ENCODE assay signal across 15 cellular contexts in the genomic region with DNA sequence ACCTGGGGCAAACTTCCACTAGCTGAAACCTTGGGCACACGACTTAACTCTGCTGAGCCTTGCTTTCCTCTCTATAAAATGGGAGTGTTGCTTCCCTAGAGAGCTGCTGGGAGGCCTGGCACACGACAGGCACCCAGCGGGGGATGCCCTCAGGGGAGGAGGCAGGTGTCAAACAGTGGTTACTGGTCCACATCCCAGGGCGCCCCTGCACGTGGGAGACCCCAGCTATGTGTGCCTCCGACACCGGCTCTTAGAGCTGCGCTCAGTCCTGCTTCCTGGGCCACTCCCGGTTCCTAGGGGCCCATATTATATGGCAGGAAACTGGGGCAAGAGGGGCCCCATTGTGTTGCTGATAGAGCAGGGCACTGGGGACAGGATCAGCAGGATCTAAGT. TPM values are rescaled to one million over a fixed set of nuclear protein-coding genes. Genes with fewer than 3 reads are reported as not detected.
A peak's percentile ranks its signal among the peaks of the same experiment; 100 is the strongest.
DNase-seq lines count a peak whose midpoint lies in the region; ATAC-seq and TF ChIP-seq lines count a peak whose summit lies in the region.
"Had no signal": no experiment of that assay in that cellular context is flagged by ENCODE, and none has a peak within 500 bp of the region (broad histone marks: within the 10 kb centered on the region; RNA-seq: fewer than 3 reads in every experiment).

No MANE protein-coding gene starts in this region.

- H3K4me3 ChIP-seq in neuronal stem cell (ENCODE audit: low read length in 2 of 2), result no peak overlapping the region
- H3K4me3 ChIP-seq: HAP-1 had no signal

- ATAC-seq in HG03571 (IDR thresholded peaks at IDR 0.05; ENCODE audit: unreplicated experiment) (no peak), HG02642 (IDR thresholded peaks at IDR 0.05; ENCODE audit: poor library complexity, unreplicated experiment) (no peak)

- H3K36me3 Mint-ChIP-seq in chondrocyte (ENCODE audit: low read depth), result peaks cover 3% of the 10 kb centered on the region

- H3K18ac ChIP-seq in neuronal stem cell (ENCODE audit: low read length), result no peak overlapping the region

- no peak overlapping the region for H3K4ac ChIP-seq in neuronal stem cell (ENCODE audit: low read length)

- no peaks in the 10 kb centered on the region for H3K27me3 Mint-ChIP-seq in chondrocyte (ENCODE audit: low read depth)
- H3K27me3 Mint-ChIP-seq: CD4-positive, alpha-beta T cell had no signal

- H3K79me1 ChIP-seq in neuronal stem cell (ENCODE audit: low read depth, low read length), result peaks cover 2% of the 10 kb centered on the region

- TF ChIP-seq CTCF in chondrocyte (IDR thresholded peaks at IDR 0.05), result no peak

- H2AFZ ChIP-seq in neuronal stem cell (ENCODE audit: low read length), result no peak overlapping the region

- peaks cover 7% of the 10 kb centered on the region for H3K9me3 Mint-ChIP-seq in chondrocyte (ENCODE audit: low read depth)
- H3K9me3 Mint-ChIP-seq: CD4-positive, alpha-beta T cell had no signal

- H3K36me3 ChIP-seq in neuronal stem cell (replicated peaks in 1 of 2; ENCODE audit: control insufficient read depth in 2 of 2, insufficient read depth in 2 of 2, low read length in 2 of 2), result no peaks in the 10 kb centered on the region
- H3K36me3 ChIP-seq: BE2C, HAP-1 had no signal

- H3K14ac ChIP-seq in neuronal stem cell (ENCODE audit: low read length), result no peak overlapping the region

- no peak overlapping the region for H2BK15ac ChIP-seq in neuronal stem cell (ENCODE audit: low read length)

- peak; percentile 16 for DNase-seq in NCI-H146 (lab: John Stamatoyannopoulos, UW)
- no peak for DNase-seq in NCI-H146 treated with DMSO at 0.1 percent for 48 hours (lab: John Stamatoyannopoulos, UW; ENCODE audit: unreplicated experiment)
- peak; percentile 71 for DNase-seq in COLO668 (lab: John Stamatoyannopoulos, UW; ENCODE audit: unreplicated experiment)
- DNase-seq in chondrocyte (ENCODE audit: low spot score), result peak; percentile 75
- no peak for DNase-seq in neuronal stem cell (ENCODE audit: low spot score)
- no peak for DNase-seq in stimulated activated naive CD4-positive, alpha-beta T cell treated with Interleukin-2 at 50 U/mL for 16 hours (lab: John Stamatoyannopoulos, UW)
- DNase-seq: 8988T; BE2C; CD4-positive, alpha-beta T cell; NCI-H1436 treated with DMSO at 0.1 percent for 48 hours; NCI-H524 treated with DMSO at 0.1 percent for 48 hours had no signal

- H4K8ac ChIP-seq in neuronal stem cell (ENCODE audit: low read depth, low read length), result no peak overlapping the region

- H3K9ac ChIP-seq in neuronal stem cell (ENCODE audit: low read depth, low read length, poor library complexity), result peak overlapping the region; percentile 50

- H3K27ac ChIP-seq in neuronal stem cell (replicated peaks; ENCODE audit: low read length), result no peak overlapping the region
- H3K27ac ChIP-seq: HL-60 had no signal

- H3K4me2 ChIP-seq in neuronal stem cell (ENCODE audit: insufficient read depth, low read length, poor library complexity, severe bottlenecking), result no peak overlapping the region

- no peak overlapping the region for H3K27ac Mint-ChIP-seq in chondrocyte (ENCODE audit: unreplicated experiment)
- H3K27ac Mint-ChIP-seq: CD4-positive, alpha-beta T cell had no signal

- no peaks in the 10 kb centered on the region for H3K4me1 ChIP-seq in neuronal stem cell (ENCODE audit: control insufficient read depth in 2 of 2, insufficient read depth in 1 of 2, low read depth in 1 of 2, low read length in 2 of 2)
- H3K4me1 ChIP-seq: HAP-1 had no signal

- no peak overlapping the region for H3K23ac ChIP-seq in neuronal stem cell (ENCODE audit: low read depth, low read length, poor library complexity)

- H2AK5ac ChIP-seq in neuronal stem cell (ENCODE audit: low read depth, low read length), result no peak overlapping the region

- H4K91ac ChIP-seq in neuronal stem cell (ENCODE audit: low read depth, low read length, poor library complexity), result no peak overlapping the region

- no peak overlapping the region for H2BK5ac ChIP-seq in neuronal stem cell (ENCODE audit: low read length)

- no peaks in the 10 kb centered on the region for H3K27me3 ChIP-seq in neuronal stem cell (ENCODE audit: control insufficient read depth in 3 of 3, insufficient read depth in 3 of 3, low read depth in 1 of 3, low read length in 3 of 3)
- H3K27me3 ChIP-seq: BE2C had no signal

- H3K4me1 Mint-ChIP-seq in chondrocyte (ENCODE audit: low read depth), result peaks cover 18% of the 10 kb centered on the region

- no CpG with 5 or more reads among the region's 9 CpGs for WGBS in neuronal stem cell (ENCODE audit: extremely low coverage in 2 of 2, insufficient read length in 2 of 2, insufficient replicate concordance in 1 of 2), 2 donors

- no peak overlapping the region for H2BK12ac ChIP-seq in neuronal stem cell (ENCODE audit: low read length)

- peaks cover 0 to 5% of the 10 kb centered on the region in 2 donors for H3K9me3 ChIP-seq in neuronal stem cell (replicated peaks in 1 of 2; ENCODE audit: control insufficient read depth in 2 of 2, insufficient read depth in 1 of 2, low read depth in 1 of 2, low read length in 2 of 2)
- H3K9me3 ChIP-seq: BE2C, HAP-1 had no signal

- no peak overlapping the region for H2BK120ac ChIP-seq in neuronal stem cell (ENCODE audit: low read depth, low read length)

- no peak overlapping the region for H3K4me3 Mint-ChIP-seq in chondrocyte (ENCODE audit: unreplicated experiment)
- H3K4me3 Mint-ChIP-seq: CD4-positive, alpha-beta T cell had no signal

RNA-seq across cellular contexts. Expression of a gene that starts 47.3 kb away (rescaled TPM):
- total RNA-seq in chondrocyte, result not detected in 3 replicates
- polyA plus RNA-seq in neuronal stem cell (2013, experiment 1 of 2), result 0.14 TPM
- 0.14 TPM for polyA plus RNA-seq in neuronal stem cell (2013, experiment 2 of 2)
- total RNA-seq: CD4-positive, alpha-beta T cell had no signal

Comparison
In these comparisons a context has a peak if more than half of its experiments do, and no peak if none do; other contexts are left out.
1. DNase-seq: peak in NCI-H146 (single experiment), COLO668 (single experiment) and chondrocyte (single experiment); none in NCI-H146 treated with DMSO at 0.1 percent for 48 hours (single experiment), neuronal stem cell (single experiment) and stimulated activated naive CD4-positive, alpha-beta T cell treated with Interleukin-2 at 50 U/mL for 16 hours (single experiment).